Comparison of ENCODE assay signal across 15 cellular contexts in the genomic region with DNA sequence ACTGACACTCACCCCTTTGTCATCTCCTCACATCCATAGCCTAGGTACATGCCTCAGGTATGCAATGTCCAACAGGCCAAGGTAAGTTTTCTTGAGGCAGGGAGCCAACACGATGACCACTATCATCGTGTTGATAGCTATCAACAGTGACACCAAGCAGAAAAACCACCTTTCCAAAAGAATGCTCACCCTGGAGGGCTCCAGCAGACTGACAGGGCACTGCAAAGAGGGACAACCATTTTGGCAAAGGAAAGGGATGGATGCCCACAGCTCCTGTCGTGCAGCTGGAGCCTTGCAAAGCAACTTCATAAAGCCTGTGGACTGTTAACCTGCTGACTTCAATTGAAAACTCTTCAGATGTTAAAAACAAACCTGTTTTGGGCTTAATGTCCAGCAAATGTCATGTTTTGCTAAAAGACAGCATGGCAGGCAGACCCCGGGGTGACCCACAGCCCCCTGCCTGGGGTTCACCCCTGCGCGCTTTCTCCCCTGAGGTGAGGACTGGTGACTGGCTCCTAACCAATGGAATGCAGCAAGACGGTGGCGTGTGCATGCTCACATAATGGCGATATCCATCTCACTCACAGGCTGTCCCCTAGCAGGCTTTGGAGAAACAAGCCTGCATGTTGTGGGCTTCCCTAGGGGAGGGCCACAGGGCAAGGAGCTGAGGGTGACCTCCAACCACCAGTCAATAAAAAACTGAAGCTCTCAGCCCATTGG.
DNase-seq lines count a peak whose midpoint lies in the region; ATAC-seq and TF ChIP-seq lines count a peak whose summit lies in the region.
"Had no signal": no experiment of that assay in that cellular context is flagged by ENCODE, and none has a peak within 500 bp of the region (broad histone marks: within the 10 kb centered on the region; RNA-seq: fewer than 3 reads in every experiment).

No MANE protein-coding gene starts in this region.

- no peak overlapping the region for H2BK5ac ChIP-seq in H9 (ENCODE audit: insufficient read length, low read length)

- no peaks in the 10 kb centered on the region for H3K23me2 ChIP-seq in H9 (ENCODE audit: insufficient read length, low read depth, low read length, poor library complexity, severe bottlenecking)

- no peak overlapping the region for H2BK120ac ChIP-seq in H9 (ENCODE audit: low read depth, low read length, poor library complexity, severe bottlenecking)

- H2BK12ac ChIP-seq in H9 (ENCODE audit: insufficient read length, low read depth, low read length): no peak overlapping the region

- ATAC-seq in stimulated activated effector memory CD8-positive, alpha-beta T cell treated with anti-CD3 and anti-CD28 coated beads, Interleukin-12 subunit alpha, Interleukin-12 subunit beta, amount 100 ng/mL, for 72 hours: peak; percentile 14
- no peak for ATAC-seq in CD8-positive, alpha-beta T cell
- ATAC-seq: GM12878, GM23338 had no signal

- no peak overlapping the region for H3K56ac ChIP-seq in H9 (ENCODE audit: insufficient read length, low read depth, low read length)

- intact Hi-C loops in CD8-positive, alpha-beta T cell (cut with DNase I, micrococcal nuclease): no loop called here

- no peak overlapping the region for H4K91ac ChIP-seq in H9 (ENCODE audit: insufficient read length, low read depth, low read length)

- no peaks in the 10 kb centered on the region for H3K36me3 ChIP-seq in CD8-positive, alpha-beta T cell (ENCODE audit: insufficient read depth, low read length)
- H3K36me3 ChIP-seq: BLaER1 treated with 17β-estradiol and CSF1 and Interleukin-3, amounts not matched to agents 10 nM and 100 nM; HAP-1 had no signal

- H3K79me2 ChIP-seq in H9 (ENCODE audit: insufficient read depth, low read length): no peaks in the 10 kb centered on the region

- no peak overlapping the region for H2AK5ac ChIP-seq in H9 (ENCODE audit: insufficient read length, low read length)

- H3K23ac ChIP-seq in H9 (ENCODE audit: insufficient read length, low read depth, low read length): no peak overlapping the region

- no peak overlapping the region for H3T11ph ChIP-seq in H9 (ENCODE audit: low read length)

- H3K4me3 Mint-ChIP-seq in H9 (no peak overlapping the region), chondrocyte (ENCODE audit: unreplicated experiment) (no peak overlapping the region)
- H3K4me3 Mint-ChIP-seq in stimulated activated effector memory CD8-positive, alpha-beta T cell treated with anti-CD3 and anti-CD28 coated beads, Interleukin-12 subunit alpha, Interleukin-12 subunit beta, amount 100 ng/mL, for 72 hours: no peak overlapping the region
- no peak overlapping the region for H3K4me3 Mint-ChIP-seq in CD8-positive, alpha-beta T cell
- H3K4me3 Mint-ChIP-seq: CD4-positive, CD25-positive, alpha-beta regulatory T cell; GM23338 had no signal

- no peak overlapping the region for H2BK15ac ChIP-seq in H9 (ENCODE audit: low read depth, low read length)

- H3K27me3 Mint-ChIP-seq in H9 (ENCODE audit: low read depth) (no peaks in the 10 kb centered on the region; the same call in none of the 2 replicates), chondrocyte (ENCODE audit: low read depth) (no peaks in the 10 kb centered on the region)
- peaks cover 1% of the 10 kb centered on the region for H3K27me3 Mint-ChIP-seq in CD8-positive, alpha-beta T cell (ENCODE audit: low read depth)
- H3K27me3 Mint-ChIP-seq: CD4-positive, CD25-positive, alpha-beta regulatory T cell had no signal

- no peaks in the 10 kb centered on the region for H3K9me3 Mint-ChIP-seq in H9
- peaks cover 28% of the 10 kb centered on the region for H3K9me3 Mint-ChIP-seq in chondrocyte (ENCODE audit: low read depth)
- no peaks in the 10 kb centered on the region for H3K9me3 Mint-ChIP-seq in stimulated activated effector memory CD8-positive, alpha-beta T cell treated with anti-CD3 and anti-CD28 coated beads, Interleukin-12 subunit alpha, Interleukin-12 subunit beta, amount 100 ng/mL, for 72 hours
- no peaks in the 10 kb centered on the region for H3K9me3 Mint-ChIP-seq in CD8-positive, alpha-beta T cell

- no peaks in the 10 kb centered on the region for H3K27me3 ChIP-seq in H9 (ENCODE audit: insufficient read depth, low read length)
- no peaks in the 10 kb centered on the region for H3K27me3 ChIP-seq in CD8-positive, alpha-beta T cell (ENCODE audit: insufficient read depth, low read length)
- H3K27me3 ChIP-seq: BLaER1 treated with 17β-estradiol and CSF1 and Interleukin-3, amounts not matched to agents 10 nM and 100 nM had no signal

- H3K14ac ChIP-seq in H9 (ENCODE audit: insufficient read depth, low read length): no peak overlapping the region

- no peak overlapping the region for H3K4me3 ChIP-seq in CD8-positive, alpha-beta T cell (ENCODE audit: low read depth, low read length)
- H3K4me3 ChIP-seq: BLaER1 treated with 17β-estradiol and CSF1 and Interleukin-3, amounts not matched to agents 10 nM and 100 nM; GM12878; GM23338; HAP-1 had no signal

- POLR2A ChIA-PET in CD8-positive, alpha-beta T cell (lab: Charles Lee): no interaction called here

- H3K4me1 ChIP-seq in H9 (ENCODE audit: insufficient read depth, low read length): no peaks in the 10 kb centered on the region
- no peaks in the 10 kb centered on the region for H3K4me1 ChIP-seq in CD8-positive, alpha-beta T cell (ENCODE audit: insufficient read depth, low read length)
- H3K4me1 ChIP-seq: BLaER1 treated with 17β-estradiol and CSF1 and Interleukin-3, amounts not matched to agents 10 nM and 100 nM; HAP-1 had no signal

- no peak overlapping the region; a peak in 1 of 7 replicates for H3K27ac Mint-ChIP-seq in H9
- H3K27ac Mint-ChIP-seq in chondrocyte (ENCODE audit: unreplicated experiment): no peak overlapping the region
- H3K27ac Mint-ChIP-seq in stimulated activated effector memory CD8-positive, alpha-beta T cell treated with anti-CD3 and anti-CD28 coated beads, Interleukin-12 subunit alpha, Interleukin-12 subunit beta, amount 100 ng/mL, for 72 hours: no peak overlapping the region
- H3K27ac Mint-ChIP-seq in CD8-positive, alpha-beta T cell: no peak overlapping the region
- H3K27ac Mint-ChIP-seq: CD4-positive, CD25-positive, alpha-beta regulatory T cell; GM23338 had no signal

- H3K4me1 Mint-ChIP-seq in H9 (peaks cover 2 to 10% of the 10 kb centered on the region in 2 experiments), chondrocyte (ENCODE audit: low read depth) (no peaks in the 10 kb centered on the region)
- H3K4me1 Mint-ChIP-seq in stimulated activated effector memory CD8-positive, alpha-beta T cell treated with anti-CD3 and anti-CD28 coated beads, Interleukin-12 subunit alpha, Interleukin-12 subunit beta, amount 100 ng/mL, for 72 hours: no peaks in the 10 kb centered on the region
- no peaks in the 10 kb centered on the region for H3K4me1 Mint-ChIP-seq in CD8-positive, alpha-beta T cell (ENCODE audit: low read depth)
- H3K4me1 Mint-ChIP-seq: CD4-positive, CD25-positive, alpha-beta regulatory T cell; GM23338 had no signal

- no peaks in the 10 kb centered on the region; a peak in 1 of 7 replicates for H3K36me3 Mint-ChIP-seq in H9 (ENCODE audit: insufficient read depth in 1 of 3, low read depth in 3 of 3)
- peaks cover 1% of the 10 kb centered on the region for H3K36me3 Mint-ChIP-seq in chondrocyte (ENCODE audit: low read depth)
- no peaks in the 10 kb centered on the region for H3K36me3 Mint-ChIP-seq in stimulated activated effector memory CD8-positive, alpha-beta T cell treated with anti-CD3 and anti-CD28 coated beads, Interleukin-12 subunit alpha, Interleukin-12 subunit beta, amount 100 ng/mL, for 72 hours
- no peaks in the 10 kb centered on the region for H3K36me3 Mint-ChIP-seq in CD8-positive, alpha-beta T cell
- H3K36me3 Mint-ChIP-seq: CD4-positive, CD25-positive, alpha-beta regulatory T cell had no signal

- H3K18ac ChIP-seq in H9 (ENCODE audit: insufficient read length, low read depth, low read length): no peak overlapping the region

- H4K20me1 ChIP-seq in H9 (ENCODE audit: control insufficient read depth, insufficient read depth, insufficient read length): no peaks in the 10 kb centered on the region
- H4K20me1 ChIP-seq: BLaER1 treated with 17β-estradiol and CSF1 and Interleukin-3, amounts not matched to agents 10 nM and 100 nM had no signal

- TF ChIP-seq CTCF in H9 (conservative IDR thresholded peaks at IDR 0.05): no peak
- TF ChIP-seq CTCF in chondrocyte (IDR thresholded peaks at IDR 0.05): no peak
- TF ChIP-seq CTCF in CD8-positive, alpha-beta T cell (IDR thresholded peaks at IDR 0.05): no peak

- no peaks in the 10 kb centered on the region for H3K9me3 ChIP-seq in H9 (ENCODE audit: control insufficient read depth, low read depth, low read length)
- no peaks in the 10 kb centered on the region for H3K9me3 ChIP-seq in CD8-positive, alpha-beta T cell (ENCODE audit: low read length)
- H3K9me3 ChIP-seq: BLaER1 treated with 17β-estradiol and CSF1 and Interleukin-3, amounts not matched to agents 10 nM and 100 nM had no signal

- no peak overlapping the region for H4K5ac ChIP-seq in H9 (ENCODE audit: insufficient read length, low read depth, low read length)

- peak; percentile 17 for DNase-seq in H9
- peak; percentile 47 for DNase-seq in chondrocyte (ENCODE audit: low spot score)
- peak; percentile 82 for DNase-seq in mesenteric fat pad (ENCODE audit: low spot score)
- no peak for DNase-seq in stimulated activated effector memory CD8-positive, alpha-beta T cell treated with anti-CD3 and anti-CD28 coated beads, Interleukin-12 subunit alpha, Interleukin-12 subunit beta, amount 100 ng/mL, for 72 hours (ENCODE audit: low spot score in 2 of 2)
- no peak for DNase-seq in CD8-positive, alpha-beta T cell
- DNase-seq in stimulated activated CD4-positive, alpha-beta T cell treated with anti-CD3 and anti-CD28 coated beads, Interleukin-1b, Interleukin-23, amount 100 ng/mL, for 48 hours: no peak
- no peak for DNase-seq in DMS79 treated with DMSO at 0.1 percent for 48 hours (lab: John Stamatoyannopoulos, UW)
- DNase-seq: ACHN; Calu3; CD4-positive, CD25-positive, alpha-beta regulatory T cell; DMS 273 treated with DMSO at 0.1 percent for 48 hours had no signal

- H3K4me2 ChIP-seq in H9 (ENCODE audit: insufficient read depth, insufficient read length, low read length): no peak overlapping the region
- H3K4me2 ChIP-seq: BLaER1 treated with 17β-estradiol and CSF1 and Interleukin-3, amounts not matched to agents 10 nM and 100 nM; GM23338 had no signal

- no peak overlapping the region for H3K27ac ChIP-seq in H9 (ENCODE audit: insufficient read length, low read depth, low read length)
- H3K27ac ChIP-seq in CD8-positive, alpha-beta T cell (ENCODE audit: low read depth, low read length): no peak overlapping the region
- H3K27ac ChIP-seq: BLaER1 treated with 17β-estradiol and CSF1 and Interleukin-3, amounts not matched to agents 10 nM and 100 nM had no signal

- CTCF ChIA-PET in CD8-positive, alpha-beta T cell (lab: Charles Lee): no interaction called here

- no CpG with 5 or more reads among the region's 9 CpGs for WGBS in H9 (ENCODE audit: extremely low coverage, insufficient read length, low lambda C conversion rate)

- no peak overlapping the region for H2BK20ac ChIP-seq in H9 (ENCODE audit: low read depth, low read length, poor library complexity, severe bottlenecking)

- H4K8ac ChIP-seq in H9 (replicated peaks; ENCODE audit: insufficient read length, low read depth, low read length): no peak overlapping the region

- no peaks in the 10 kb centered on the region for H3K79me1 ChIP-seq in H9 (ENCODE audit: insufficient read depth, low read depth, low read length, poor library complexity, severe bottlenecking)

- no peak overlapping the region for H3K4ac ChIP-seq in H9 (ENCODE audit: low read depth, low read length)

- H3K9ac ChIP-seq in H9 (ENCODE audit: extremely low read depth, insufficient read length, low read length): no peak overlapping the region
- H3K9ac ChIP-seq: BLaER1 treated with 17β-estradiol and CSF1 and Interleukin-3, amounts not matched to agents 10 nM and 100 nM had no signal

- no peak overlapping the region for H2AFZ ChIP-seq in H9 (ENCODE audit: low read length)
- H2AFZ ChIP-seq: GM23338 had no signal

Comparison
In these comparisons a context has a peak if more than half of its experiments do, and no peak if none do; other contexts are left out.
1. DNase-seq: peak in H9 (single experiment), chondrocyte (single experiment) and mesenteric fat pad (single experiment); none in stimulated activated effector memory CD8-positive, alpha-beta T cell treated with anti-CD3 and anti-CD28 coated beads, Interleukin-12 subunit alpha, Interleukin-12 subunit beta, amount 100 ng/mL, for 72 hours (0 of 2), CD8-positive, alpha-beta T cell (0 of 7), stimulated activated CD4-positive, alpha-beta T cell treated with anti-CD3 and anti-CD28 coated beads, Interleukin-1b, Interleukin-23, amount 100 ng/mL, for 48 hours (single experiment) and DMS79 treated with DMSO at 0.1 percent for 48 hours (single experiment).